8 cellular contexts compared by ENCODE assay signal in genomic region chr14:51828017-51828797, GRCh38. TPM values are rescaled to one million over a fixed set of nuclear protein-coding genes. Genes with fewer than 3 reads are reported as not detected.
DNase-seq lines count a peak whose midpoint lies in the region; ATAC-seq and TF ChIP-seq lines count a peak whose summit lies in the region.

No MANE protein-coding gene starts in this region.

- H3K4me1 ChIP-seq in right atrium auricular region (no peaks in the 10 kb centered on the region), SJSA1 (replicated peaks) (peaks cover 20% of the 10 kb centered on the region), transverse colon (no peaks in the 10 kb centered on the region)

- H3K9me3 Mint-ChIP-seq in memory B cell, result no peaks in the 10 kb centered on the region

- H3K9me3 ChIP-seq in right atrium auricular region, result peaks cover 0 to 9% of the 10 kb centered on the region in 2 donors
- no peaks in the 10 kb centered on the region for H3K9me3 ChIP-seq in SJSA1 (replicated peaks)
- H3K9me3 ChIP-seq in transverse colon, result no peaks in the 10 kb centered on the region

- H3K4me1 Mint-ChIP-seq in memory B cell, result peaks cover 3% of the 10 kb centered on the region

- WGBS in transverse colon (ENCODE audit: low coverage in 1 of 2), 2 donors, result 64 to 90% methylated on average over 5 to 8 of the region's 8 CpGs

- H3K4me3 ChIP-seq in right atrium auricular region (no peak overlapping the region), SJSA1 (no peak overlapping the region), transverse colon (no peak overlapping the region)

- DNase-seq in cardiac septum (ENCODE audit: low spot score) (peak; percentile 89), right atrium auricular region (ENCODE audit: low spot score) (no peak), SJSA1 (ENCODE audit: low read depth in 1 of 2, low spot score in 2 of 2) (peak; percentile 65 to 88), activated gamma-delta T cell (lab: John Stamatoyannopoulos, UW) (peak; percentile 24), memory B cell (ENCODE audit: low spot score in 2 of 2) (peak; percentile 46 to 59), transverse colon (peak; percentile 34), retina (no peak)

- in situ Hi-C loops in transverse colon (cut with MboI; ENCODE audit: low pct_ligation_motif_present in 1 of 4, low pct_unique_long_range_greater_than_20kb in 1 of 4, low sequenced_read_pairs in 3 of 4), result no loop called here

- H3K36me3 ChIP-seq in right atrium auricular region (no peaks in the 10 kb centered on the region), SJSA1 (no peaks in the 10 kb centered on the region), transverse colon (no peaks in the 10 kb centered on the region)

- no peak for TF ChIP-seq POLR2A in transverse colon (IDR thresholded peaks at IDR 0.05)

- TF ChIP-seq CTCF in right atrium auricular region (IDR thresholded peaks at IDR 0.05) (no peak), transverse colon (IDR thresholded peaks at IDR 0.05) (no peak)

- H3K27me3 ChIP-seq in right atrium auricular region (no peaks in the 10 kb centered on the region), SJSA1 (replicated peaks) (no peaks in the 10 kb centered on the region), transverse colon (no peaks in the 10 kb centered on the region)

- H3K27ac ChIP-seq in right atrium auricular region (no peak overlapping the region), SJSA1 (peak overlapping the region; percentile 39), transverse colon (no peak overlapping the region)

- H3K36me3 Mint-ChIP-seq in memory B cell, result no peaks in the 10 kb centered on the region

- ATAC-seq in HG03097 (IDR thresholded peaks at IDR 0.05; ENCODE audit: low FRiP score, unreplicated experiment) (peak; percentile 94), memory B cell (ENCODE audit: low read depth) (peak; percentile 100)

- H3K27ac Mint-ChIP-seq in memory B cell, result no peak overlapping the region

- TF ChIP-seq EP300 in transverse colon (IDR thresholded peaks at IDR 0.05; ENCODE audit: low read depth), result no peak

- intact Hi-C loops in cardiac septum (cut with DNase I) (no loop called here), transverse colon (cut with DNase I; ENCODE audit: low total_unique reads) (no loop called here)

- H3K4me3 Mint-ChIP-seq in memory B cell, result no peak overlapping the region

- H3K27me3 Mint-ChIP-seq in memory B cell, result no peaks in the 10 kb centered on the region

RNA-seq across cellular contexts. Expression of gene GNG2, which starts 32.2 kb away (rescaled TPM):
- total RNA-seq in cardiac septum (7.0 TPM), right atrium auricular region (1 to 10 TPM; 5.9 to 6.3 TPM), transverse colon (10 to 100 TPM in 3 of 4 donors, 1 to 10 TPM in 1; 7.5 to 32.8 (median 14.2) TPM)
- total RNA-seq in SJSA1 (2014; rRNA removed; shearing (Covaris generic)), result 13.1 and 23.2 TPM in 2 replicates

Comparison
In these comparisons a context has a peak if more than half of its experiments do, and no peak if none do; other contexts are left out.
1. DNase-seq: peak in cardiac septum (single experiment), SJSA1 (2 of 2), activated gamma-delta T cell (single experiment), memory B cell (2 of 2) and transverse colon (single experiment); none in right atrium auricular region (single experiment) and retina (single experiment).